In the genomic region with DNA sequence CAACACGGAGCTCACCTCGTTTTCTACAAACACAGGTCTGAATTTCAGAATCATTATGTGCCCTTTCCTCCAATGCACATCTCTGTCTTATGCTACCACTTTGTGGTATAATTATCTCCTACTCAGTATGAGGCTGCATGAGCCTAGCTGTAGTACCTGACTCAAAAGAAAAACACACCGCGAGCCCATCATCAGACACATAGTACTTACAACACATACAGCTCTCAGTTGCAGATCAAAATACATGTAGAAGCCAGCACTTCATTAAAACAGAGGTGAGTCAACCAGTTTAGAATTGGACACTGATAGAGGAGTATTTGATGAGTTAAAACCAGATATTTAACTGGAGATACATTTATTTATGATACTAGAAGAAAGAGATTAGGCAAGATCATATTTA, we compare ENCODE assay signal across 1 cellular context.
TF ChIP-seq lines count a peak whose summit lies in the region.

No MANE protein-coding gene starts in this region.

TF ChIP-seq in HCT116, 20 proteins besides CTCF, POLR2A, EP300 and RAD21 (continued from another document):
- TF ChIP-seq, protein P1, sequence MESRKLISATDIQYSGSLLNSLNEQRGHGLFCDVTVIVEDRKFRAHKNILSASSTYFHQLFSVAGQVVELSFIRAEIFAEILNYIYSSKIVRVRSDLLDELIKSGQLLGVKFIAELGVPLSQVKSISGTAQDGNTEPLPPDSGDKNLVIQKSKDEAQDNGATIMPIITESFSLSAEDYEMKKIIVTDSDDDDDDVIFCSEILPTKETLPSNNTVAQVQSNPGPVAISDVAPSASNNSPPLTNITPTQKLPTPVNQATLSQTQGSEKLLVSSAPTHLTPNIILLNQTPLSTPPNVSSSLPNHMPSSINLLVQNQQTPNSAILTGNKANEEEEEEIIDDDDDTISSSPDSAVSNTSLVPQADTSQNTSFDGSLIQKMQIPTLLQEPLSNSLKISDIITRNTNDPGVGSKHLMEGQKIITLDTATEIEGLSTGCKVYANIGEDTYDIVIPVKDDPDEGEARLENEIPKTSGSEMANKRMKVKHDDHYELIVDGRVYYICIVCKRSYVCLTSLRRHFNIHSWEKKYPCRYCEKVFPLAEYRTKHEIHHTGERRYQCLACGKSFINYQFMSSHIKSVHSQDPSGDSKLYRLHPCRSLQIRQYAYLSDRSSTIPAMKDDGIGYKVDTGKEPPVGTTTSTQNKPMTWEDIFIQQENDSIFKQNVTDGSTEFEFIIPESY (IDR thresholded peaks at IDR 0.05; ENCODE audit: extremely low read depth, insufficient replicate concordance, low read length): no peak
- TF ChIP-seq SIN3A (IDR thresholded peaks at IDR 0.05; ENCODE audit: low read depth) (no peak), YY1 (IDR thresholded peaks at IDR 0.05; ENCODE audit: extremely low read depth, insufficient replicate concordance, low read depth, low read length) (no peak)
TF ChIP-seq in HCT116: peak in this region for 0.
